In the genomic region with DNA sequence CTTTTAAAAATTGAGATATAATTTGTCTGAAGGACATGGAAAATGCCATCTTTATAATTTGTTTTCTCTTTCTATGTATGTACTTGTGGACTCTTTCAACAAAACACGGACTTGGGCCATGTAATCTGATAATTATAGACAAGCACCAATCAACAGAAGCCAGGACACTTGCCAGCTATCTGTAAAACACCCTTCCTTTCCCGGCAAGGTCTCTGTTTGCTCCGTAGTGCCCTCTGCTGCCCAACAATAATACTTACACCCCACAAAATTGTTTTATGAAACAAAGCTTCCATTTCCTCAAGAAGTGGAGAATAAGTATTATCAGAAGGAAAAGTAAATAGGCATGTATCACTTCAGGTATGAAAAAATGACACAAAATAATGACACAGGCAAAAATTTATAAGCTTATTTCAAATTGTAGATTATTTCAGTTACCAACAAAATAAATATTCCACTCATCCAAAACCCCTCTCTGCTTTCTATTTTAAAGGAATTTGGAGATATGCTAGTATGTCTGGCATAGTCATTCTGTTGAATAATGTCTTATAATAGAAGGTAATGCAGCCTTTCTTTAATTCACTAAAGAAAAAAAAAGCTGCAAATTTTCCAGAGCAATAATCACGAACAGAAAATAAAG, we compare ENCODE assay signal across 8 cellular contexts. TPM values are rescaled to one million over a fixed set of nuclear protein-coding genes. Genes with fewer than 3 reads are reported as not detected.
DNase-seq lines count a peak whose midpoint lies in the region; ATAC-seq and TF ChIP-seq lines count a peak whose summit lies in the region.

No MANE protein-coding gene starts in this region.

- TF ChIP-seq CTCF in GM23338 (conservative IDR thresholded peaks at IDR 0.05; ENCODE audit: low read depth in 2 of 2) = peak; percentile 82 to 88
- peak; percentile 34 to 69 (median 43) for TF ChIP-seq CTCF in sigmoid colon (IDR thresholded peaks at IDR 0.05)

- TF ChIP-seq POLR2A in sigmoid colon (IDR thresholded peaks at IDR 0.05) = no peak

- no peak overlapping the region for H3K4me3 Mint-ChIP-seq in GM23338
- no peak overlapping the region for H3K4me3 Mint-ChIP-seq in activated naive CD4-positive, alpha-beta T cell treated with anti-CD3 and anti-CD28 coated beads, Interleukin-2, amount 10 ng/mL, durations not matched to agents 7 days and 5 days

- DNase-seq in DMS153 (lab: John Stamatoyannopoulos, UW) (peak; percentile 59), GM23338 (ENCODE audit: low spot score) (peak; percentile 78), NCI-H1105 treated with DMSO at 0.1 percent for 48 hours (lab: John Stamatoyannopoulos, UW) (peak; percentile 92), SKM-1 (lab: John Stamatoyannopoulos, UW; ENCODE audit: unreplicated experiment) (peak; percentile 73), left cardiac atrium (peak; percentile 56), sigmoid colon (no peak)
- DNase-seq in activated naive CD4-positive, alpha-beta T cell treated with anti-CD3 and anti-CD28 coated beads, Interleukin-2, amount 10 ng/mL, durations not matched to agents 7 days and 5 days = peak; percentile 74

- H3K9me3 Mint-ChIP-seq in GM23338 = no peaks in the 10 kb centered on the region
- no peaks in the 10 kb centered on the region for H3K9me3 Mint-ChIP-seq in activated naive CD4-positive, alpha-beta T cell treated with anti-CD3 and anti-CD28 coated beads, Interleukin-2, amount 10 ng/mL, durations not matched to agents 7 days and 5 days

- no peak overlapping the region for H2AFZ ChIP-seq in GM23338

- H3K27me3 Mint-ChIP-seq in GM23338 (ENCODE audit: insufficient read depth, low read depth, poor library complexity) = no peaks in the 10 kb centered on the region
- peaks cover under 1% of the 10 kb centered on the region for H3K27me3 Mint-ChIP-seq in activated naive CD4-positive, alpha-beta T cell treated with anti-CD3 and anti-CD28 coated beads, Interleukin-2, amount 10 ng/mL, durations not matched to agents 7 days and 5 days

- no peak for TF ChIP-seq EP300 in sigmoid colon (IDR thresholded peaks at IDR 0.05)

- H3K36me3 ChIP-seq in GM23338 (ENCODE audit: insufficient read depth) (no peaks in the 10 kb centered on the region), sigmoid colon (no peaks in the 10 kb centered on the region)

- H3K4me1 ChIP-seq in GM23338 (ENCODE audit: insufficient read depth) = no peaks in the 10 kb centered on the region
- H3K4me1 ChIP-seq in sigmoid colon = no peaks in the 10 kb centered on the region

- WGBS in sigmoid colon, 2 donors = 19 to 22% methylated on average over 4 of the region's 4 CpGs

- H3K27ac ChIP-seq in GM23338 (ENCODE audit: low read depth) (no peak overlapping the region), sigmoid colon (no peak overlapping the region)

- H4K20me1 ChIP-seq in GM23338 (replicated peaks; ENCODE audit: insufficient read depth) = no peaks in the 10 kb centered on the region

- H3F3A ChIP-seq in GM23338 (replicated peaks; ENCODE audit: low read depth) = no peaks in the 10 kb centered on the region

- no peak overlapping the region for H3K4me2 ChIP-seq in GM23338

- H3K27me3 ChIP-seq in GM23338 (ENCODE audit: insufficient read depth) (no peaks in the 10 kb centered on the region), sigmoid colon (no peaks in the 10 kb centered on the region)

- H3K9me3 ChIP-seq in sigmoid colon = no peaks in the 10 kb centered on the region

- no peaks in the 10 kb centered on the region for H3K36me3 Mint-ChIP-seq in GM23338 (ENCODE audit: low read depth)
- no peaks in the 10 kb centered on the region for H3K36me3 Mint-ChIP-seq in activated naive CD4-positive, alpha-beta T cell treated with anti-CD3 and anti-CD28 coated beads, Interleukin-2, amount 10 ng/mL, durations not matched to agents 7 days and 5 days

- ATAC-seq in GM23338 = peak; percentile 66
- peak; percentile 50 to 53 for ATAC-seq in left cardiac atrium
- ATAC-seq in HG03135 (IDR thresholded peaks at IDR 0.05; ENCODE audit: unreplicated experiment) = no peak

- intact Hi-C loops in left cardiac atrium (cut with DNase I) (loop anchor here in 1 of 2 donors (10.0 kb wide), 1 partner anchor 553 kb away; no protein-coding TSS in a partner anchor), sigmoid colon (cut with DNase I) (loop anchor here (5.0 to 10.0 kb wide), 2 partner anchors 543 to 1240 kb away; no protein-coding TSS in a partner anchor)

- H3K4me3 ChIP-seq in GM23338 = no peak overlapping the region
- H3K4me3 ChIP-seq in sigmoid colon = no peak overlapping the region

- no peak overlapping the region for H3K27ac Mint-ChIP-seq in GM23338
- H3K27ac Mint-ChIP-seq in activated naive CD4-positive, alpha-beta T cell treated with anti-CD3 and anti-CD28 coated beads, Interleukin-2, amount 10 ng/mL, durations not matched to agents 7 days and 5 days = no peak overlapping the region

- CTCF ChIA-PET in activated naive CD4-positive, alpha-beta T cell treated with anti-CD3 and anti-CD28 coated beads, Interleukin-2, amount 10 ng/mL, durations not matched to agents 7 days and 5 days (lab: Charles Lee) = interaction anchor here (0.6 to 3.5 kb wide), 35 partner anchors 8 to 1056 kb away, joined by 3 to 59 read pairs (median 4); no protein-coding TSS in a partner anchor

- peaks cover 4% of the 10 kb centered on the region; the same call in 2 of the 3 replicates for H3K4me1 Mint-ChIP-seq in GM23338
- H3K4me1 Mint-ChIP-seq in activated naive CD4-positive, alpha-beta T cell treated with anti-CD3 and anti-CD28 coated beads, Interleukin-2, amount 10 ng/mL, durations not matched to agents 7 days and 5 days = peaks cover 7% of the 10 kb centered on the region

- no peaks in the 10 kb centered on the region for H3K79me2 ChIP-seq in GM23338 (replicated peaks; ENCODE audit: insufficient read depth)

- H3K9me2 ChIP-seq in GM23338 (ENCODE audit: insufficient read depth) = no peaks in the 10 kb centered on the region

TF ChIP-seq in GM23338, 12 proteins besides CTCF, POLR2A, EP300 and RAD21 (continues in another document):
- TF ChIP-seq CREB1 (CRISPR knock-in tag; IDR thresholded peaks at IDR 0.05; ENCODE audit: low read depth) = no peak
- TF ChIP-seq STAT1 (IDR thresholded peaks at IDR 0.05; ENCODE audit: unreplicated experiment) = no peak
- TF ChIP-seq POLR2AphosphoS5 (IDR thresholded peaks at IDR 0.05; ENCODE audit: low read depth) = no peak
- TF ChIP-seq ZNF462 (CRISPR knock-in tag; IDR thresholded peaks at IDR 0.05) = no peak
- TF ChIP-seq ZNF114 (CRISPR knock-in tag; IDR thresholded peaks at IDR 0.05) = no peak

RNA-seq across cellular contexts. Expression of gene MYH15, which starts 32.8 kb away (rescaled TPM):
- 0.04 and 0.07 TPM in 2 replicates for total RNA-seq in GM23338 (2014; rRNA removed; shearing (Covaris generic))
- polyA plus RNA-seq in GM23338 (2016; fragmentation: Nextera tagmentation; extraction: Ambion mirVana) (not detected in 2 replicates), sigmoid colon (under 1 TPM; 0.23 to 0.60 (median 0.39) TPM)
- total RNA-seq in left cardiac atrium (under 1 TPM; 0.42 to 0.65 TPM), sigmoid colon (under 1 TPM in 1 of 4 donors, not detected in 3; under 0.01 TPM)
